9 cellular contexts compared by ENCODE assay signal in genomic region chr21:24428539-24429186, GRCh38.
DNase-seq lines count a peak whose midpoint lies in the region; ATAC-seq and TF ChIP-seq lines count a peak whose summit lies in the region.
"Had no signal": no experiment of that assay in that cellular context is flagged by ENCODE, and none has a peak within 500 bp of the region (broad histone marks: within the 10 kb centered on the region; RNA-seq: fewer than 3 reads in every experiment).

No MANE protein-coding gene starts in this region.

- no peak for TF ChIP-seq CTCF in CD4-positive, alpha-beta T cell (IDR thresholded peaks at IDR 0.05)
- TF ChIP-seq CTCF in Calu3 (IDR thresholded peaks at IDR 0.05; ENCODE audit: unreplicated experiment) (no peak), left lung (IDR thresholded peaks at IDR 0.05) (no peak)

- CTCF ChIA-PET in CD4-positive, alpha-beta T cell (lab: Charles Lee), result no interaction called here
- CTCF ChIA-PET in Calu3 (lab: Charles Lee), result no interaction called here

- no peaks in the 10 kb centered on the region for H3K36me3 Mint-ChIP-seq in CD4-positive, alpha-beta T cell (ENCODE audit: low read depth)
- no peaks in the 10 kb centered on the region for H3K36me3 Mint-ChIP-seq in activated naive CD8-positive, alpha-beta T cell
- H3K36me3 Mint-ChIP-seq in Calu3 (ENCODE audit: insufficient read depth, unreplicated experiment), result no peaks in the 10 kb centered on the region

- no peaks in the 10 kb centered on the region for H3K9me3 ChIP-seq in CD4-positive, alpha-beta T cell (ENCODE audit: control insufficient read depth, low read length)
- no peaks in the 10 kb centered on the region for H3K9me3 ChIP-seq in left lung

- no peaks in the 10 kb centered on the region for H3K36me3 ChIP-seq in left lung

- peak overlapping the region in 1 of 2 donors; percentile 34 for H3K4me3 ChIP-seq in left lung

- no peak for DNase-seq in CD4-positive, alpha-beta T cell
- no peak for DNase-seq in NCI-H2107 treated with DMSO at 0.1 percent for 48 hours (lab: John Stamatoyannopoulos, UW; ENCODE audit: unreplicated experiment)
- no peak for DNase-seq in SHP77 (lab: John Stamatoyannopoulos, UW)
- DNase-seq in Calu3, result no peak
- DNase-seq in left lung, result no peak
- DNase-seq: stimulated activated CD4-positive, alpha-beta T cell treated with anti-CD3 and anti-CD28 coated beads, Interleukin-2, amount 100 ng/mL, for 24 hours had no signal

- peak overlapping the region; percentile 88 for H3K4me3 Mint-ChIP-seq in CD4-positive, alpha-beta T cell
- peak overlapping the region; percentile 93 for H3K4me3 Mint-ChIP-seq in activated naive CD8-positive, alpha-beta T cell
- H3K4me3 Mint-ChIP-seq in Calu3 (ENCODE audit: low read depth, unreplicated experiment), result no peak overlapping the region

- POLR2A ChIA-PET in CD4-positive, alpha-beta T cell (lab: Charles Lee), result no interaction called here

- ATAC-seq in CD4-positive, alpha-beta T cell (ENCODE audit: poor library complexity), result peak; percentile 41
- peak; percentile 74 for ATAC-seq in GM19328 (IDR thresholded peaks at IDR 0.05; ENCODE audit: unreplicated experiment)
- peak; percentile 85 for ATAC-seq in HG03342 (IDR thresholded peaks at IDR 0.05; ENCODE audit: unreplicated experiment)
- ATAC-seq in left lung, result no peak

- no peaks in the 10 kb centered on the region for H3K27me3 ChIP-seq in CD4-positive, alpha-beta T cell (ENCODE audit: control insufficient read depth, insufficient read depth, low read length)
- no peaks in the 10 kb centered on the region for H3K27me3 ChIP-seq in left lung

- H3K9me3 Mint-ChIP-seq in CD4-positive, alpha-beta T cell, result no peaks in the 10 kb centered on the region
- no peaks in the 10 kb centered on the region for H3K9me3 Mint-ChIP-seq in activated naive CD8-positive, alpha-beta T cell (ENCODE audit: low read depth)
- peaks cover 9% of the 10 kb centered on the region for H3K9me3 Mint-ChIP-seq in Calu3 (ENCODE audit: low read depth, unreplicated experiment)

- no TSS peak for BruUV-seq in Calu3 (replicated peaks; lab: Mats Ljungman, UMichigan)

- no peaks in the 10 kb centered on the region for H3K4me1 ChIP-seq in left lung

- H3K27ac Mint-ChIP-seq in CD4-positive, alpha-beta T cell, result peak overlapping the region; percentile 12
- peak overlapping the region; percentile 88 for H3K27ac Mint-ChIP-seq in activated naive CD8-positive, alpha-beta T cell
- no peak overlapping the region for H3K27ac Mint-ChIP-seq in Calu3 (ENCODE audit: unreplicated experiment)

- intact Hi-C loops in CD4-positive, alpha-beta T cell (cut with DNase I, micrococcal nuclease), result no loop called here
- intact Hi-C loops in Calu3 (cut with micrococcal nuclease; ENCODE audit: unreplicated experiment) (no loop called here), left lung (cut with DNase I) (no loop called here)

- H3K27me3 Mint-ChIP-seq in CD4-positive, alpha-beta T cell, result no peaks in the 10 kb centered on the region
- H3K27me3 Mint-ChIP-seq in activated naive CD8-positive, alpha-beta T cell, result no peaks in the 10 kb centered on the region
- H3K27me3 Mint-ChIP-seq in Calu3 (ENCODE audit: unreplicated experiment), result no peaks in the 10 kb centered on the region

- no peak overlapping the region for H3K27ac ChIP-seq in CD4-positive, alpha-beta T cell (ENCODE audit: low read depth, low read length)
- H3K27ac ChIP-seq in left lung, result no peak overlapping the region

- peaks cover 11% of the 10 kb centered on the region for H3K4me1 Mint-ChIP-seq in CD4-positive, alpha-beta T cell (ENCODE audit: low read depth)
- peaks cover 24% of the 10 kb centered on the region for H3K4me1 Mint-ChIP-seq in activated naive CD8-positive, alpha-beta T cell (ENCODE audit: low read depth)
- no peaks in the 10 kb centered on the region for H3K4me1 Mint-ChIP-seq in Calu3 (ENCODE audit: low read depth, unreplicated experiment)
